22 cellular contexts compared by ENCODE assay signal in the genomic region with DNA sequence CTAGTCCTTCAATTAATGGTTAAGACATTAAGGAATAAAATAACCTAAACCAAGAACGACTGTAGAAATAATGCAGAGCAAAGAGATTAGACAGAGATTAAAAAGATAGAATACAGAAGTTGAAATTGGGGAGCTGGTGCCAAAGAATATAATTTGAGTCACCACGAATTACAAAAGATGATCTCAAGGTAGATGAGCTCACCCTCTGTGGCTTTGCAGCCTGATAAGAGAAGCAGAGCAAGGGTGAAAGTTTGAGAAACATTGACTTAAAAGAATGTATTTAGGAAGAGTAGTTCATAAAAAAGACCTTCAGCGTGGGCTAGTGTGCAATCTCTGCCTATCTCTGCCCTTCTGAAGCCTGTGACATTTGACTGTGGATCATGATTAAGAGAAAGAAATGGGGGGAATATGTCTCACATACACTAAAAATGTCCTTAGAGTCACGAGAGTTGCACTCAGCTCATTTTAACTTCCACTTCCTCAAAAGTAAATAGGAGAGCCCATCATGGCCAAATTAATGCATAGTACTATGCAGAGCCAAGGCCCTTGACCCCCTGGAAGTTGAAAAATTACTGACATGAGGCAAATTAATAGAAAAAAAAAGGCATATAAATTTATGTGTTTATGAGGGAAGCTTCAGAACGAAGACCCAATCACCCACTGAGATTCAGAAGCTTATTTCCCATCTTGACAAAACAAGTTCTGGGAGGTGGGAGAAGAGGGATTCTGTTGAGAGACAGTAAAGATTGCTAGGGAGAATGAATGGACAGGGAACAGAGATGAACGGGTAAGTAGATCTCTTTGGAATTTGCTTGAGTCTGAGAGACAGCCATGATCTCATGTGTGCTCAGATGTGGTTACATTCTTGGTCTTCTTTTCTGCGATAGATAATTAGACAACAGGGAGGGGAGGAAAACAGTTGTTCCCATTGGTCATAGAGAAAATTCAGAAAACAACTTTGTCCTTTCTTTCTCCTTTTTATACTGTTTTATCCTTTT.
A peak's percentile ranks its signal among the peaks of the same experiment; 100 is the strongest.
DNase-seq lines count a peak whose midpoint lies in the region; TF ChIP-seq lines count a peak whose summit lies in the region.
"Had no signal": no experiment of that assay in that cellular context is flagged by ENCODE, and none has a peak within 500 bp of the region (broad histone marks: within the 10 kb centered on the region; RNA-seq: fewer than 3 reads in every experiment).

No MANE protein-coding gene starts in this region.

- no peak overlapping the region for H3K9ac ChIP-seq in smooth muscle cell (ENCODE audit: low read depth)
- H3K9ac ChIP-seq: BLaER1 treated with 17β-estradiol and CSF1 and Interleukin-3, amounts not matched to agents 10 nM and 100 nM had no signal

- peaks cover 3 to 10% (median 7%) of the 10 kb centered on the region in 5 donors for H3K9me3 Mint-ChIP-seq in CD8-positive, alpha-beta memory T cell
- H3K9me3 Mint-ChIP-seq: activated CD4-positive, alpha-beta T cell treated with anti-CD3 and anti-CD28 coated beads, Interleukin-2, amount 10 ng/mL, durations not matched to agents 24 days and 14 days had no signal

- no peaks in the 10 kb centered on the region for H3K9me3 ChIP-seq in smooth muscle cell (replicated peaks; ENCODE audit: low read depth)
- H3K9me3 ChIP-seq in CD8-positive, alpha-beta memory T cell (ENCODE audit: low read length) = no peaks in the 10 kb centered on the region
- H3K9me3 ChIP-seq: gastrocnemius medialis, right atrium auricular region, SJCRH30, thoracic aorta had no signal

- H3F3A ChIP-seq in smooth muscle cell (ENCODE audit: low read depth) = no peaks in the 10 kb centered on the region

- H3K27me3 Mint-ChIP-seq in CD8-positive, alpha-beta memory T cell = no peaks in the 10 kb centered on the region
- H3K27me3 Mint-ChIP-seq: activated CD4-positive, alpha-beta T cell treated with anti-CD3 and anti-CD28 coated beads, Interleukin-2, amount 10 ng/mL, durations not matched to agents 24 days and 14 days had no signal

- no peak overlapping the region for H3K4me3 Mint-ChIP-seq in CD8-positive, alpha-beta memory T cell
- H3K4me3 Mint-ChIP-seq: activated CD4-positive, alpha-beta T cell treated with anti-CD3 and anti-CD28 coated beads, Interleukin-2, amount 10 ng/mL, durations not matched to agents 24 days and 14 days; stimulated activated effector memory CD8-positive, alpha-beta T cell treated with anti-CD3 and anti-CD28 coated beads, Interleukin-12 subunit alpha, Interleukin-12 subunit beta, amount 100 ng/mL, for 72 hours had no signal

- H3K79me2 ChIP-seq in smooth muscle cell (ENCODE audit: low read depth) = no peaks in the 10 kb centered on the region

- DNase-seq in NOMO-1 treated with DMSO at 0.1 percent for 48 hours (lab: John Stamatoyannopoulos, UW; ENCODE audit: unreplicated experiment) (peak; percentile 8), NOMO-1 treated with dmso at 0.1 percent for 144 hours (lab: John Stamatoyannopoulos, UW; ENCODE audit: unreplicated experiment) (no peak), T1000 (lab: John Stamatoyannopoulos, UW) (peak; percentile 3), choroid plexus epithelial cell (ENCODE audit: low read depth) (peak; percentile 51), smooth muscle cell (lab: John Stamatoyannopoulos, UW; ENCODE audit: unreplicated experiment) (no peak), NCI-H2107 (lab: John Stamatoyannopoulos, UW) (no peak), NCI-H82 treated with DMSO at 0.1 percent for 48 hours (lab: John Stamatoyannopoulos, UW; ENCODE audit: unreplicated experiment) (no peak)
- DNase-seq in CD8-positive, alpha-beta memory T cell = no peak
- DNase-seq: 8988T; activated CD4-positive, alpha-beta T cell treated with anti-CD3 and anti-CD28 coated beads, Interleukin-2, amount 10 ng/mL, durations not matched to agents 24 days and 14 days; activated gamma-delta T cell; gastrocnemius medialis; left lung; NCI-H1930; NCI-H446 treated with DMSO at 0.1 percent for 48 hours; occipital lobe; stimulated activated CD4-positive, alpha-beta T cell treated with anti-CD3 and anti-CD28 coated beads, Interleukin-15, amount 100 ng/mL, for 24 hours had no signal

- WGBS in smooth muscle cell (ENCODE audit: low lambda C conversion rate) = 51% methylated on average over 7 of the region's 7 CpGs

- TF ChIP-seq CTCF in choroid plexus epithelial cell (conservative IDR thresholded peaks at IDR 0.05; ENCODE audit: low read depth, low read length) (no peak), smooth muscle cell (IDR thresholded peaks at IDR 0.05; ENCODE audit: borderline replicate concordance, insufficient read depth, poor library complexity, severe bottlenecking) (no peak)

- no peaks in the 10 kb centered on the region for H3K27me3 ChIP-seq in smooth muscle cell (ENCODE audit: low read depth)
- no peaks in the 10 kb centered on the region for H3K27me3 ChIP-seq in CD8-positive, alpha-beta memory T cell (ENCODE audit: insufficient read depth, low read length, poor library complexity, severe bottlenecking)
- H3K27me3 ChIP-seq: BLaER1 treated with 17β-estradiol and CSF1 and Interleukin-3, amounts not matched to agents 10 nM and 100 nM; gastrocnemius medialis; left lung; right atrium auricular region; SJCRH30 had no signal

- no peaks in the 10 kb centered on the region for H4K20me1 ChIP-seq in smooth muscle cell (ENCODE audit: low read depth)
- H4K20me1 ChIP-seq: BLaER1 treated with 17β-estradiol and CSF1 and Interleukin-3, amounts not matched to agents 10 nM and 100 nM had no signal

- H3K4me1 ChIP-seq in smooth muscle cell (ENCODE audit: low read depth) = no peaks in the 10 kb centered on the region
- H3K4me1 ChIP-seq in CD8-positive, alpha-beta memory T cell (ENCODE audit: insufficient read depth, low read length) = no peaks in the 10 kb centered on the region
- H3K4me1 ChIP-seq: gastrocnemius medialis, left lung, right atrium auricular region had no signal

- POLR2A ChIA-PET in CD8-positive, alpha-beta memory T cell (lab: Charles Lee) = no interaction called here

- no peak overlapping the region for H3K4me3 ChIP-seq in choroid plexus epithelial cell (ENCODE audit: low read depth, low read length)
- H3K4me3 ChIP-seq in smooth muscle cell = no peak overlapping the region
- H3K4me3 ChIP-seq in CD8-positive, alpha-beta memory T cell (ENCODE audit: low read length) = no peak overlapping the region
- H3K4me3 ChIP-seq: BLaER1 treated with 17β-estradiol and CSF1 and Interleukin-3, amounts not matched to agents 10 nM and 100 nM; gastrocnemius medialis; left lung; right atrium auricular region; SJCRH30; thoracic aorta had no signal

- H3K36me3 ChIP-seq in smooth muscle cell (ENCODE audit: low read depth) = no peaks in the 10 kb centered on the region
- no peaks in the 10 kb centered on the region for H3K36me3 ChIP-seq in CD8-positive, alpha-beta memory T cell (ENCODE audit: insufficient read depth, low read length)
- H3K36me3 ChIP-seq: BLaER1 treated with 17β-estradiol and CSF1 and Interleukin-3, amounts not matched to agents 10 nM and 100 nM; gastrocnemius medialis; left lung; right atrium auricular region; SJCRH30; thoracic aorta had no signal

- peak overlapping the region; percentile 32 for H3K4me2 ChIP-seq in smooth muscle cell

- H3K36me3 Mint-ChIP-seq in CD8-positive, alpha-beta memory T cell = no peaks in the 10 kb centered on the region
- H3K36me3 Mint-ChIP-seq: stimulated activated effector memory CD8-positive, alpha-beta T cell treated with anti-CD3 and anti-CD28 coated beads, Interleukin-12 subunit alpha, Interleukin-12 subunit beta, amount 100 ng/mL, for 72 hours had no signal

- H3K4me1 Mint-ChIP-seq in CD8-positive, alpha-beta memory T cell = no peaks in the 10 kb centered on the region
- H3K4me1 Mint-ChIP-seq: activated CD4-positive, alpha-beta T cell treated with anti-CD3 and anti-CD28 coated beads, Interleukin-2, amount 10 ng/mL, durations not matched to agents 24 days and 14 days; stimulated activated effector memory CD8-positive, alpha-beta T cell treated with anti-CD3 and anti-CD28 coated beads, Interleukin-12 subunit alpha, Interleukin-12 subunit beta, amount 100 ng/mL, for 72 hours had no signal

- CTCF ChIA-PET in CD8-positive, alpha-beta memory T cell (lab: Charles Lee) = no interaction called here

- peak overlapping the region; percentile 65 for H3K27ac ChIP-seq in smooth muscle cell (ENCODE audit: low read depth)
- H3K27ac ChIP-seq in CD8-positive, alpha-beta memory T cell (ENCODE audit: low read depth, low read length) = no peak overlapping the region
- H3K27ac ChIP-seq: gastrocnemius medialis, left lung, right atrium auricular region, SJCRH30, thoracic aorta had no signal

- H3K27ac Mint-ChIP-seq in CD8-positive, alpha-beta memory T cell = no peak overlapping the region
- H3K27ac Mint-ChIP-seq: activated CD4-positive, alpha-beta T cell treated with anti-CD3 and anti-CD28 coated beads, Interleukin-2, amount 10 ng/mL, durations not matched to agents 24 days and 14 days; stimulated activated effector memory CD8-positive, alpha-beta T cell treated with anti-CD3 and anti-CD28 coated beads, Interleukin-12 subunit alpha, Interleukin-12 subunit beta, amount 100 ng/mL, for 72 hours had no signal

- no peak overlapping the region for H2AFZ ChIP-seq in smooth muscle cell (ENCODE audit: low read depth)

Comparison
In these comparisons a context has a peak if more than half of its experiments do, and no peak if none do; other contexts are left out.
1. DNase-seq: peak in NOMO-1 treated with DMSO at 0.1 percent for 48 hours (single experiment), T1000 (single experiment) and choroid plexus epithelial cell (single experiment); none in NOMO-1 treated with dmso at 0.1 percent for 144 hours (single experiment), smooth muscle cell (single experiment), NCI-H2107 (single experiment), NCI-H82 treated with DMSO at 0.1 percent for 48 hours (single experiment) and CD8-positive, alpha-beta memory T cell (0 of 5).